ENCODE assay signal across 8 cellular contexts in the genomic region with DNA sequence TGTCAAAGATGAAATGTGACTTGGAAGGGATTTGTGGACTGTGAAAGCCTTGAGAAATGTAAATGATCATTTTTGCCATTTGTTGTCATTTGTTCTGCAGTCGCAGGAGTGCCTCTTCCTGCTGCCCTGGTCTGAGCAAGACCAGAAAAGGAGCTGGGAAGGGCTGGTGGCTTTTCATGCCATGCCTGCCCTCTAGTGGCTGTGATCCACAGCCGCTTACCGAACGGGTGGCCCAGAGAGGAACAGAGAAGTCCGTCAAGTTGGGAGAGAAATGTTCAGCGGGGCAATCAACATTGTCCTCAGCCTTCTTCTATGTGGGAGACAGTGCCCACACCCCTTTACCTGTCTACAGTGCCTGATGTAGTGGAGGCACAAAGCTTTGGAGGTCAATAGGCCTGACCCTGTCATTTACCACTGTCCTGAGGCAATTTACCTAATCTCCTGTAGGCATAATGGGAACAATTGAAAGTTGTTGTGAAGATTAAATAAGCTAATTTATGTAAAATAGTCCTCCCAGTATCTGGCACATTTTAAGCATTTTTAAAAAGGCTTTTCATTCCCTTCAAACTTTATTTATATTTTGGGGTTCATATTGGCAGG.
DNase-seq lines count a peak whose midpoint lies in the region; ATAC-seq and TF ChIP-seq lines count a peak whose summit lies in the region.

No MANE protein-coding gene starts in this region.

- DNase-seq in CD8-positive, alpha-beta T cell, result peak; percentile 7 to 64 (median 40)
- DNase-seq in GM19240 (ENCODE audit: insufficient read length, low spot score) (peak; percentile 67), NCI-H460 (ENCODE audit: extremely low read depth, low read depth) (peak; percentile 62), mesendoderm (peak; percentile 90)
- DNase-seq in activated CD4-positive, alpha-beta T cell treated with anti-CD3 and anti-CD28 coated beads, Interleukin-2, amount 10 ng/mL, durations not matched to agents 7 days and 5 days, result peak; percentile 64
- peak; percentile 16 to 34 (median 24) for DNase-seq in effector memory CD8-positive, alpha-beta T cell
- peak; percentile 6 to 9 for DNase-seq in stimulated activated CD8-positive, alpha-beta memory T cell treated with anti-CD3 and anti-CD28 coated beads, Interleukin-4, amount 100 ng/mL, for 4 hours (ENCODE audit: low read depth in 2 of 2, low spot score in 1 of 2)

- no peak overlapping the region for H3K9ac ChIP-seq in mesendoderm (ENCODE audit: low read length)

- H2BK15ac ChIP-seq in mesendoderm (replicated peaks; ENCODE audit: low read depth), result no peak overlapping the region

- ATAC-seq in CD8-positive, alpha-beta T cell, result peak; percentile 57
- ATAC-seq in HG03196 (IDR thresholded peaks at IDR 0.05; ENCODE audit: unreplicated experiment), result peak; percentile 94
- peak; percentile 79 for ATAC-seq in effector memory CD8-positive, alpha-beta T cell (replicated peaks)

- H3K79me1 ChIP-seq in mesendoderm (ENCODE audit: low read length), result no peaks in the 10 kb centered on the region

- H4K8ac ChIP-seq in mesendoderm (ENCODE audit: low read depth, low read length), result no peak overlapping the region

- no peak overlapping the region for H3K27ac ChIP-seq in CD8-positive, alpha-beta T cell (ENCODE audit: low read depth, low read length)
- no peak overlapping the region for H3K27ac ChIP-seq in mesendoderm (ENCODE audit: low read depth, low read length)

- no peaks in the 10 kb centered on the region for H3K9me3 ChIP-seq in CD8-positive, alpha-beta T cell (ENCODE audit: low read length)

- intact Hi-C loops in CD8-positive, alpha-beta T cell (cut with DNase I, micrococcal nuclease), result loop anchor here (1.0 kb wide), 2 partner anchors 188 to 225 kb away; a partner anchor contains a TSS

- H3K4me3 ChIP-seq in CD8-positive, alpha-beta T cell (ENCODE audit: low read depth, low read length), result no peak overlapping the region
- no peak overlapping the region for H3K4me3 ChIP-seq in mesendoderm (ENCODE audit: low read length)

- H3K4me1 ChIP-seq in CD8-positive, alpha-beta T cell (ENCODE audit: insufficient read depth, low read length), result no peaks in the 10 kb centered on the region
- no peaks in the 10 kb centered on the region for H3K4me1 ChIP-seq in mesendoderm (ENCODE audit: control insufficient read depth, low read depth, low read length)

- H3K4ac ChIP-seq in mesendoderm (ENCODE audit: low read depth, low read length), result no peak overlapping the region

- H3K27ac Mint-ChIP-seq in CD8-positive, alpha-beta T cell, result no peak overlapping the region
- H3K27ac Mint-ChIP-seq in activated CD4-positive, alpha-beta T cell treated with anti-CD3 and anti-CD28 coated beads, Interleukin-2, amount 10 ng/mL, durations not matched to agents 7 days and 5 days, result no peak overlapping the region
- H3K27ac Mint-ChIP-seq in effector memory CD8-positive, alpha-beta T cell, result no peak overlapping the region

- peaks cover 5% of the 10 kb centered on the region for H3K27me3 Mint-ChIP-seq in CD8-positive, alpha-beta T cell (ENCODE audit: low read depth)
- H3K27me3 Mint-ChIP-seq in activated CD4-positive, alpha-beta T cell treated with anti-CD3 and anti-CD28 coated beads, Interleukin-2, amount 10 ng/mL, durations not matched to agents 7 days and 5 days, result peaks cover 12% of the 10 kb centered on the region
- H3K27me3 Mint-ChIP-seq in effector memory CD8-positive, alpha-beta T cell, result peaks cover 2 to 13% of the 10 kb centered on the region in 2 donors

- H3K36me3 ChIP-seq in CD8-positive, alpha-beta T cell (ENCODE audit: insufficient read depth, low read length), result no peaks in the 10 kb centered on the region
- H3K36me3 ChIP-seq in mesendoderm (ENCODE audit: control insufficient read depth, insufficient read depth, low read length), result no peaks in the 10 kb centered on the region

- H2AK5ac ChIP-seq in mesendoderm (ENCODE audit: low read length), result no peak overlapping the region

- no peaks in the 10 kb centered on the region for H3K9me3 Mint-ChIP-seq in CD8-positive, alpha-beta T cell
- H3K9me3 Mint-ChIP-seq in activated CD4-positive, alpha-beta T cell treated with anti-CD3 and anti-CD28 coated beads, Interleukin-2, amount 10 ng/mL, durations not matched to agents 7 days and 5 days, result no peaks in the 10 kb centered on the region
- no peaks in the 10 kb centered on the region for H3K9me3 Mint-ChIP-seq in effector memory CD8-positive, alpha-beta T cell

- no peak overlapping the region for H3K23ac ChIP-seq in mesendoderm (ENCODE audit: low read length)

- WGBS in mesendoderm (ENCODE audit: extremely low coverage, insufficient coverage, low lambda C conversion rate), result no CpG with 5 or more reads among the region's 6 CpGs

- no peak overlapping the region for H3K4me3 Mint-ChIP-seq in CD8-positive, alpha-beta T cell
- no peak overlapping the region for H3K4me3 Mint-ChIP-seq in activated CD4-positive, alpha-beta T cell treated with anti-CD3 and anti-CD28 coated beads, Interleukin-2, amount 10 ng/mL, durations not matched to agents 7 days and 5 days
- no peak overlapping the region for H3K4me3 Mint-ChIP-seq in effector memory CD8-positive, alpha-beta T cell

- no peaks in the 10 kb centered on the region for H3K36me3 Mint-ChIP-seq in CD8-positive, alpha-beta T cell
- H3K36me3 Mint-ChIP-seq in activated CD4-positive, alpha-beta T cell treated with anti-CD3 and anti-CD28 coated beads, Interleukin-2, amount 10 ng/mL, durations not matched to agents 7 days and 5 days (ENCODE audit: low read depth), result no peaks in the 10 kb centered on the region
- H3K36me3 Mint-ChIP-seq in effector memory CD8-positive, alpha-beta T cell (ENCODE audit: insufficient read depth), result no peaks in the 10 kb centered on the region

- no peak overlapping the region for H2BK5ac ChIP-seq in mesendoderm (ENCODE audit: low read length)

- CTCF ChIA-PET in CD8-positive, alpha-beta T cell (lab: Charles Lee), result interaction anchor here (0.6 to 3.1 kb wide), 10 partner anchors 9 to 350 kb away, joined by 3 to 33 read pairs (median 4); no protein-coding TSS in a partner anchor
- CTCF ChIA-PET in activated CD4-positive, alpha-beta T cell treated with anti-CD3 and anti-CD28 coated beads, Interleukin-2, amount 10 ng/mL, durations not matched to agents 7 days and 5 days (lab: Charles Lee), result interaction anchor here (0.7 to 1.0 kb wide), 5 partner anchors 15 to 197 kb away, joined by 3 read pairs; no protein-coding TSS in a partner anchor

- H3K4me1 Mint-ChIP-seq in CD8-positive, alpha-beta T cell (ENCODE audit: low read depth), result peaks cover 4% of the 10 kb centered on the region
- no peaks in the 10 kb centered on the region for H3K4me1 Mint-ChIP-seq in activated CD4-positive, alpha-beta T cell treated with anti-CD3 and anti-CD28 coated beads, Interleukin-2, amount 10 ng/mL, durations not matched to agents 7 days and 5 days
- H3K4me1 Mint-ChIP-seq in effector memory CD8-positive, alpha-beta T cell (ENCODE audit: low read depth in 2 of 2), result peaks cover 0 to 3% of the 10 kb centered on the region in 2 donors

- H3K27me3 ChIP-seq in CD8-positive, alpha-beta T cell (ENCODE audit: insufficient read depth, low read length), result no peaks in the 10 kb centered on the region
- no peaks in the 10 kb centered on the region for H3K27me3 ChIP-seq in mesendoderm (ENCODE audit: insufficient read depth, low read length, poor library complexity)

- no peak overlapping the region for H4K5ac ChIP-seq in mesendoderm (ENCODE audit: low read length)

- H3K56ac ChIP-seq in mesendoderm (ENCODE audit: low read length), result no peak overlapping the region

- H3K18ac ChIP-seq in mesendoderm (ENCODE audit: low read length), result no peak overlapping the region

- H3K4me2 ChIP-seq in mesendoderm (ENCODE audit: low read length), result no peak overlapping the region

- peak; percentile 61 for TF ChIP-seq CTCF in CD8-positive, alpha-beta T cell (IDR thresholded peaks at IDR 0.05)

- POLR2A ChIA-PET in CD8-positive, alpha-beta T cell (lab: Charles Lee), result no interaction called here
- POLR2A ChIA-PET in activated CD4-positive, alpha-beta T cell treated with anti-CD3 and anti-CD28 coated beads, Interleukin-2, amount 10 ng/mL, durations not matched to agents 7 days and 5 days (lab: Charles Lee), result no interaction called here

- no peak overlapping the region for H2BK120ac ChIP-seq in mesendoderm (ENCODE audit: low read depth, low read length)

- no peaks in the 10 kb centered on the region for H3K79me2 ChIP-seq in mesendoderm (ENCODE audit: control insufficient read depth, insufficient read depth, low read length)

Comparison
In these comparisons a context has a peak if more than half of its experiments do, and no peak if none do; other contexts are left out.
1. DNase-seq: peak in every context shown above with its lines; median percentile 90 in mesendoderm; 67 in GM19240; 64 in activated CD4-positive, alpha-beta T cell treated with anti-CD3 and anti-CD28 coated beads, Interleukin-2, amount 10 ng/mL, durations not matched to agents 7 days and 5 days; 62 in NCI-H460; 40 in CD8-positive, alpha-beta T cell; 24 in effector memory CD8-positive, alpha-beta T cell; 8 in stimulated activated CD8-positive, alpha-beta memory T cell treated with anti-CD3 and anti-CD28 coated beads, Interleukin-4, amount 100 ng/mL, for 4 hours.